ENCODE assay signal across 8 cellular contexts in the genomic region with DNA sequence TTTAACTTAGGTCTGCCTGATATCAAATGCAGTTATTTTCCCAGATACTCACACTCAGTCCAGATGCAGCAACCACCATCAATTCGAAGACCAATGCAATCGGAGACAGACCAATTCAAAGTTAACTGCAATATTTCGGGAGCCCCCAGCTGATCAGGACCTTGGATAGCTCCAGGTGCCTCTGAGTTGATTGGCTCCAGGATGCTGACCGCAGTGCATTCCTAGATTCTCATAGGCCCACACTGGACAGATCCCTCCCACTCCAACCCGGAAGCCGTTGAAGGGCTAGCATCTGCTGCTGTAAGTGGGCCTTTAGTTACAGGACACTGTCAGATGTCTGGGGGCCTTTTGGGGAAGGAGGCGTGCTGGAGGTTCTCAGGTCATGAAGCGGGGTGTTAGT.
A peak's percentile ranks its signal among the peaks of the same experiment; 100 is the strongest.
DNase-seq lines count a peak whose midpoint lies in the region; ATAC-seq and TF ChIP-seq lines count a peak whose summit lies in the region.

No MANE protein-coding gene starts in this region.

- intact Hi-C loops in heart right ventricle (cut with DNase I) = no loop called here

- peaks cover 22% of the 10 kb centered on the region for H3K27me3 Mint-ChIP-seq in activated CD8-positive, alpha-beta T cell treated with anti-CD3 and anti-CD28 coated beads, Interleukin-2, amount 10 ng/mL, durations not matched to agents 7 days and 5 days (ENCODE audit: low read depth)

- no peak overlapping the region for H3K27ac ChIP-seq in heart right ventricle

- 11 to 12% methylated on average over 8 of the region's 8 CpGs for WGBS in heart right ventricle, 2 donors

- H3K27ac Mint-ChIP-seq in activated CD8-positive, alpha-beta T cell treated with anti-CD3 and anti-CD28 coated beads, Interleukin-2, amount 10 ng/mL, durations not matched to agents 7 days and 5 days = no peak overlapping the region

- peaks cover 0 to 33% (median 3%) of the 10 kb centered on the region in 7 donors for H3K27me3 ChIP-seq in heart right ventricle

- H3K4me1 Mint-ChIP-seq in activated CD8-positive, alpha-beta T cell treated with anti-CD3 and anti-CD28 coated beads, Interleukin-2, amount 10 ng/mL, durations not matched to agents 7 days and 5 days (ENCODE audit: low read depth) = no peaks in the 10 kb centered on the region

- no peaks in the 10 kb centered on the region for H3K9me3 ChIP-seq in heart right ventricle

- H3K4me3 Mint-ChIP-seq in activated CD8-positive, alpha-beta T cell treated with anti-CD3 and anti-CD28 coated beads, Interleukin-2, amount 10 ng/mL, durations not matched to agents 7 days and 5 days = no peak overlapping the region

- TF ChIP-seq CTCF in heart right ventricle (IDR thresholded peaks at IDR 0.05) = no peak

- H3K4me3 ChIP-seq in heart right ventricle = no peak overlapping the region

- H3K36me3 Mint-ChIP-seq in activated CD8-positive, alpha-beta T cell treated with anti-CD3 and anti-CD28 coated beads, Interleukin-2, amount 10 ng/mL, durations not matched to agents 7 days and 5 days (ENCODE audit: low read depth) = no peaks in the 10 kb centered on the region

- DNase-seq in EL = peak; percentile 60
- peak; percentile 59 for DNase-seq in LHCN-M2 (ENCODE audit: low read depth)
- peak; percentile 76 for DNase-seq in activated CD8-positive, alpha-beta T cell treated with anti-CD3 and anti-CD28 coated beads, Interleukin-2, amount 10 ng/mL, durations not matched to agents 7 days and 5 days
- peak in 1 of 2 donors; percentile 40 for DNase-seq in heart right ventricle
- DNase-seq in stimulated activated CD4-positive, alpha-beta T cell treated with anti-CD3 and anti-CD28 coated beads, Interleukin-1b, Interleukin-23, amount 100 ng/mL, for 48 hours = peak; percentile 38
- no peak for DNase-seq in NCI-H510A treated with DMSO at 0.1 percent for 48 hours (lab: John Stamatoyannopoulos, UW)
- DNase-seq in NCI-H187 (lab: John Stamatoyannopoulos, UW) = no peak
- no peak for DNase-seq in NCI-H2107 (lab: John Stamatoyannopoulos, UW)

- H3K4me1 ChIP-seq in heart right ventricle = no peaks in the 10 kb centered on the region

- H3K9me3 Mint-ChIP-seq in activated CD8-positive, alpha-beta T cell treated with anti-CD3 and anti-CD28 coated beads, Interleukin-2, amount 10 ng/mL, durations not matched to agents 7 days and 5 days (ENCODE audit: insufficient read depth) = no peaks in the 10 kb centered on the region

- H3K36me3 ChIP-seq in heart right ventricle = no peaks in the 10 kb centered on the region

- POLR2A ChIA-PET in activated CD8-positive, alpha-beta T cell treated with anti-CD3 and anti-CD28 coated beads, Interleukin-2, amount 10 ng/mL, durations not matched to agents 7 days and 5 days (lab: Charles Lee) = no interaction called here

- peak; percentile 91 for ATAC-seq in activated CD8-positive, alpha-beta T cell treated with anti-CD3 and anti-CD28 coated beads, Interleukin-2, amount 10 ng/mL, durations not matched to agents 7 days and 5 days
- peak; percentile 57 to 89 (median 76) for ATAC-seq in heart right ventricle

- CTCF ChIA-PET in activated CD8-positive, alpha-beta T cell treated with anti-CD3 and anti-CD28 coated beads, Interleukin-2, amount 10 ng/mL, durations not matched to agents 7 days and 5 days (lab: Charles Lee) = no interaction called here

Comparison
In these comparisons a context has a peak if more than half of its experiments do, and no peak if none do; other contexts are left out.
1. DNase-seq: peak in EL (single experiment), LHCN-M2 (single experiment), activated CD8-positive, alpha-beta T cell treated with anti-CD3 and anti-CD28 coated beads, Interleukin-2, amount 10 ng/mL, durations not matched to agents 7 days and 5 days (single experiment) and stimulated activated CD4-positive, alpha-beta T cell treated with anti-CD3 and anti-CD28 coated beads, Interleukin-1b, Interleukin-23, amount 100 ng/mL, for 48 hours (single experiment); none in NCI-H510A treated with DMSO at 0.1 percent for 48 hours (single experiment), NCI-H187 (0 of 2) and NCI-H2107 (single experiment).